ENCODE assay signal across 13 cellular contexts in genomic region chr13:87884874-87885273, GRCh38.
DNase-seq lines count a peak whose midpoint lies in the region; ATAC-seq and TF ChIP-seq lines count a peak whose summit lies in the region.
"Had no signal": no experiment of that assay in that cellular context is flagged by ENCODE, and none has a peak within 500 bp of the region (broad histone marks: within the 10 kb centered on the region; RNA-seq: fewer than 3 reads in every experiment).

No MANE protein-coding gene starts in this region.

- POLR2A ChIA-PET in PC-9 (lab: Charles Lee; ENCODE audit: unreplicated experiment) (no interaction called here), T-cell (lab: Charles Lee) (no interaction called here)

- CTCF ChIA-PET in PC-9 (lab: Charles Lee), result no interaction called here
- CTCF ChIA-PET in T-cell (lab: Charles Lee), result no interaction called here

- 82% methylated on average over 5 of the region's 5 CpGs; no CpG with 5 or more reads in 1 of the 2 experiments for WGBS in endodermal cell (ENCODE audit: insufficient coverage in 1 of 2, insufficient read length in 1 of 2), 2 experiments

- H3K9ac ChIP-seq in endodermal cell (ENCODE audit: extremely low read depth, low read length, poor library complexity, severe bottlenecking), result no peak overlapping the region
- no peak overlapping the region for H3K9ac ChIP-seq in neural progenitor cell

- H3K4me3 ChIP-seq in endodermal cell (ENCODE audit: low read length) (no peak overlapping the region), neural progenitor cell (no peak overlapping the region), PC-9 (no peak overlapping the region)

- intact Hi-C loops in PC-9 (cut with micrococcal nuclease; ENCODE audit: unreplicated experiment), result no loop called here

- no peaks in the 10 kb centered on the region for H3K27me3 Mint-ChIP-seq in endodermal cell (ENCODE audit: insufficient read depth)
- H3K27me3 Mint-ChIP-seq in neural progenitor cell (ENCODE audit: insufficient read depth, low read depth), result no peaks in the 10 kb centered on the region
- no peaks in the 10 kb centered on the region for H3K27me3 Mint-ChIP-seq in T-cell

- peak overlapping the region; percentile 50 for H2AFZ ChIP-seq in neural progenitor cell (replicated peaks)
- H2AFZ ChIP-seq in PC-9, result no peak overlapping the region

- no peak overlapping the region for H3K27ac Mint-ChIP-seq in endodermal cell
- H3K27ac Mint-ChIP-seq in neural progenitor cell, result no peak overlapping the region
- no peak overlapping the region for H3K27ac Mint-ChIP-seq in T-cell
- H3K27ac Mint-ChIP-seq: stimulated activated effector memory CD8-positive, alpha-beta T cell treated with anti-CD3 and anti-CD28 coated beads, Interleukin-12 subunit alpha, Interleukin-12 subunit beta, amount 100 ng/mL, for 72 hours had no signal

- H3K4me2 ChIP-seq in neural progenitor cell, result no peak overlapping the region
- no peak overlapping the region for H3K4me2 ChIP-seq in PC-9

- H3F3A ChIP-seq in neural progenitor cell (ENCODE audit: low read depth), result no peaks in the 10 kb centered on the region
- no peaks in the 10 kb centered on the region for H3F3A ChIP-seq in PC-9 (ENCODE audit: insufficient read depth, low read depth)

- DNase-seq in H4 (ENCODE audit: low spot score), result peak; percentile 51
- DNase-seq in NCI-H226, result peak; percentile 92
- peak; percentile 65 for DNase-seq in endodermal cell
- peak; percentile 43 for DNase-seq in neural progenitor cell (ENCODE audit: low spot score)
- no peak for DNase-seq in PC-9
- no peak for DNase-seq in ureter (ENCODE audit: low spot score)
- DNase-seq in T-cell, result no peak
- DNase-seq: activated naive CD4-positive, alpha-beta T cell treated with Interleukin-2 at 50 U/mL for 16 hours; dermis blood vessel endothelial cell; glutamatergic neuron had no signal

- H3K4me3 Mint-ChIP-seq in endodermal cell, result no peak overlapping the region
- no peak overlapping the region for H3K4me3 Mint-ChIP-seq in neural progenitor cell
- H3K4me3 Mint-ChIP-seq in T-cell, result no peak overlapping the region
- H3K4me3 Mint-ChIP-seq: stimulated activated effector memory CD8-positive, alpha-beta T cell treated with anti-CD3 and anti-CD28 coated beads, Interleukin-12 subunit alpha, Interleukin-12 subunit beta, amount 100 ng/mL, for 72 hours had no signal

- H3K4me1 ChIP-seq in endodermal cell (ENCODE audit: control insufficient read depth, insufficient read depth, low read length) (no peaks in the 10 kb centered on the region), neural progenitor cell (peaks cover 6% of the 10 kb centered on the region), PC-9 (replicated peaks; ENCODE audit: insufficient read depth) (no peaks in the 10 kb centered on the region)

- H3K4me1 Mint-ChIP-seq in endodermal cell (no peaks in the 10 kb centered on the region), neural progenitor cell (peaks cover 3% of the 10 kb centered on the region), T-cell (no peaks in the 10 kb centered on the region)
- H3K4me1 Mint-ChIP-seq: stimulated activated effector memory CD8-positive, alpha-beta T cell treated with anti-CD3 and anti-CD28 coated beads, Interleukin-12 subunit alpha, Interleukin-12 subunit beta, amount 100 ng/mL, for 72 hours had no signal

- no peaks in the 10 kb centered on the region for H3K9me3 Mint-ChIP-seq in endodermal cell
- H3K9me3 Mint-ChIP-seq in neural progenitor cell, result no peaks in the 10 kb centered on the region
- H3K9me3 Mint-ChIP-seq in T-cell, result peaks cover 2 to 19% (median 10%) of the 10 kb centered on the region in 3 donors

- H3K27me3 ChIP-seq in endodermal cell (ENCODE audit: control insufficient read depth, insufficient read depth, low read length, poor library complexity, severe bottlenecking) (no peaks in the 10 kb centered on the region), neural progenitor cell (no peaks in the 10 kb centered on the region), PC-9 (ENCODE audit: insufficient read depth, low read depth) (no peaks in the 10 kb centered on the region)

- H4K20me1 ChIP-seq in neural progenitor cell (ENCODE audit: low read depth) (no peaks in the 10 kb centered on the region), PC-9 (ENCODE audit: insufficient read depth) (no peaks in the 10 kb centered on the region)

- H3K9me2 ChIP-seq in PC-9 (ENCODE audit: insufficient read depth), result no peaks in the 10 kb centered on the region

- H3K79me2 ChIP-seq in neural progenitor cell (ENCODE audit: low read depth), result no peaks in the 10 kb centered on the region
- no peaks in the 10 kb centered on the region for H3K79me2 ChIP-seq in PC-9 (ENCODE audit: low read depth)

- H3K36me3 Mint-ChIP-seq in endodermal cell (ENCODE audit: low read depth) (no peaks in the 10 kb centered on the region), neural progenitor cell (no peaks in the 10 kb centered on the region), T-cell (no peaks in the 10 kb centered on the region)
- H3K36me3 Mint-ChIP-seq: stimulated activated effector memory CD8-positive, alpha-beta T cell treated with anti-CD3 and anti-CD28 coated beads, Interleukin-12 subunit alpha, Interleukin-12 subunit beta, amount 100 ng/mL, for 72 hours had no signal

- no TSS peak for BruUV-seq in PC-9 (replicated peaks; lab: Mats Ljungman, UMichigan)

- ATAC-seq in HG03280 (IDR thresholded peaks at IDR 0.05; ENCODE audit: unreplicated experiment), result no peak
- ATAC-seq in T-cell (replicated peaks in 1 of 4), result no peak
- ATAC-seq: Panc1; stimulated activated effector memory CD8-positive, alpha-beta T cell treated with anti-CD3 and anti-CD28 coated beads, Interleukin-12 subunit alpha, Interleukin-12 subunit beta, amount 100 ng/mL, for 72 hours had no signal

- H3K9me3 ChIP-seq in endodermal cell (ENCODE audit: control insufficient read depth, low read length) (no peaks in the 10 kb centered on the region), neural progenitor cell (ENCODE audit: low read depth) (no peaks in the 10 kb centered on the region), PC-9 (ENCODE audit: insufficient read depth, low read depth) (no peaks in the 10 kb centered on the region)

- H3K36me3 ChIP-seq in endodermal cell (ENCODE audit: control insufficient read depth, insufficient read depth, low read length) (no peaks in the 10 kb centered on the region), neural progenitor cell (no peaks in the 10 kb centered on the region), PC-9 (ENCODE audit: low read depth) (no peaks in the 10 kb centered on the region)

- H3K27ac ChIP-seq in endodermal cell (ENCODE audit: low read depth, low read length) (no peak overlapping the region), neural progenitor cell (no peak overlapping the region), PC-9 (no peak overlapping the region)

- TF ChIP-seq CTCF in endodermal cell (conservative IDR thresholded peaks at IDR 0.05) (no peak), neural progenitor cell (IDR thresholded peaks at IDR 0.05) (no peak), PC-9 (conservative IDR thresholded peaks at IDR 0.05) (no peak)

Comparison
In these comparisons a context has a peak if more than half of its experiments do, and no peak if none do; other contexts are left out.
1. DNase-seq: peak in H4 (single experiment), NCI-H226 (single experiment), endodermal cell (single experiment) and neural progenitor cell (single experiment); none in PC-9 (0 of 2), ureter (single experiment) and T-cell (0 of 34).